In genomic region chr16:24748242-24748641, GRCh38 we compare ENCODE assay signal across 8 cellular contexts. TPM values are rescaled to one million over a fixed set of nuclear protein-coding genes. Genes with fewer than 3 reads are reported as not detected.
DNase-seq lines count a peak whose midpoint lies in the region; ATAC-seq and TF ChIP-seq lines count a peak whose summit lies in the region.

No MANE protein-coding gene starts in this region.

- no peaks in the 10 kb centered on the region for H3F3A ChIP-seq in MM.1S (ENCODE audit: insufficient read depth, low read length)

- ATAC-seq in left colon (peak; percentile 20), GM18868 (IDR thresholded peaks at IDR 0.05; ENCODE audit: unreplicated experiment) (no peak)

- H3K4me3 ChIP-seq in astrocyte of the cerebellum (ENCODE audit: low read depth, low read length), result no peak overlapping the region
- no peak overlapping the region for H3K4me3 ChIP-seq in MM.1S (ENCODE audit: low read length)
- H3K4me3 ChIP-seq in BE2C (ENCODE audit: low read depth, low read length), result no peak overlapping the region

- H3K79me2 ChIP-seq in MM.1S (ENCODE audit: low read length), result peaks cover 99% of the 10 kb centered on the region

- H3K27me3 ChIP-seq in MM.1S (replicated peaks; ENCODE audit: insufficient read depth, low read length) (no peaks in the 10 kb centered on the region), BE2C (no peaks in the 10 kb centered on the region)

- no peak overlapping the region for H3K4me2 ChIP-seq in MM.1S (ENCODE audit: low read depth, low read length)

- no peak overlapping the region for H3K27ac ChIP-seq in MM.1S (ENCODE audit: low read length)

- no peaks in the 10 kb centered on the region; the same call in 1 of the 2 replicates for H3K36me3 ChIP-seq in MM.1S (replicated peaks; ENCODE audit: insufficient read depth, low read length)
- H3K36me3 ChIP-seq in BE2C, result 0 out of 2 replicates have a peak, but pooled peaks cover 5% of the 10 kb centered on the region

- H3K4me1 ChIP-seq in MM.1S (ENCODE audit: low read length) (no peaks in the 10 kb centered on the region), BE2C (peaks cover 9% of the 10 kb centered on the region)

- H3K9me3 ChIP-seq in MM.1S (replicated peaks; ENCODE audit: insufficient read depth, low read length), result no peaks in the 10 kb centered on the region
- H3K9me3 ChIP-seq in BE2C, result no peaks in the 10 kb centered on the region

- in situ Hi-C loops in astrocyte of the cerebellum (cut with HindIII; ENCODE audit: low sequenced_read_pairs), result loop anchor here (10.0 kb wide), 1 partner anchor 63 kb away; no protein-coding TSS in a partner anchor

- intact Hi-C loops in left colon (cut with DNase I, micrococcal nuclease), result no loop called here

- no peaks in the 10 kb centered on the region for H3K9me2 ChIP-seq in MM.1S (replicated peaks; ENCODE audit: insufficient read depth, low read length)

- no peak overlapping the region for H3K9ac ChIP-seq in MM.1S (ENCODE audit: low read length)

- peaks cover 61% of the 10 kb centered on the region for H4K20me1 ChIP-seq in MM.1S (ENCODE audit: insufficient read depth, low read length)

- peak; percentile 17 for DNase-seq in stimulated activated CD4-positive, alpha-beta T cell treated with anti-CD3 and anti-CD28 coated beads, Interleukin-4, amount 100 ng/mL, for 24 hours
- no peak for DNase-seq in stimulated activated CD4-positive, alpha-beta T cell treated with anti-CD3 and anti-CD28 coated beads, Interleukin-4, amount 100 ng/mL, for 1 hour
- DNase-seq in astrocyte of the cerebellum (ENCODE audit: low read depth) (peak; percentile 92), left colon (no peak), T-helper 2 cell (no peak), MM.1S (no peak), BE2C (no peak)

- TF ChIP-seq CTCF in astrocyte of the cerebellum (IDR thresholded peaks at IDR 0.05; ENCODE audit: low read depth, low read length, missing control alignments) (no peak), MM.1S (IDR thresholded peaks at IDR 0.05; ENCODE audit: low read length) (no peak), BE2C (IDR thresholded peaks at IDR 0.05; ENCODE audit: low read depth, low read length) (no peak)

- no peak overlapping the region for H2AFZ ChIP-seq in MM.1S (ENCODE audit: low read length)

RNA-seq across cellular contexts. Expression of gene TNRC6A, which starts 18.8 kb away (rescaled TPM):
- total RNA-seq in left colon, result 10 to 100 TPM; 29.6 to 36.2 TPM
- polyA plus RNA-seq in BE2C (2012; ENCODE audit: insufficient read depth, insufficient read length, low read depth), result 102 TPM

Comparison
In these comparisons a context has a peak if more than half of its experiments do, and no peak if none do; other contexts are left out.
1. DNase-seq: peak in stimulated activated CD4-positive, alpha-beta T cell treated with anti-CD3 and anti-CD28 coated beads, Interleukin-4, amount 100 ng/mL, for 24 hours (single experiment) and astrocyte of the cerebellum (single experiment); none in stimulated activated CD4-positive, alpha-beta T cell treated with anti-CD3 and anti-CD28 coated beads, Interleukin-4, amount 100 ng/mL, for 1 hour (single experiment), left colon (0 of 2), T-helper 2 cell (0 of 5), MM.1S (single experiment) and BE2C (single experiment).